In genomic region chr3:2851356-2851755, GRCh38 we compare ENCODE assay signal across 16 cellular contexts.
"Had no signal": no experiment of that assay in that cellular context is flagged by ENCODE, and none has a peak within 500 bp of the region (broad histone marks: within the 10 kb centered on the region; RNA-seq: fewer than 3 reads in every experiment).

No MANE protein-coding gene starts in this region.

- H3K4me3 ChIP-seq: colonic mucosa, stomach, thoracic aorta had no signal

- H3K9me3 ChIP-seq: colonic mucosa, stomach, thoracic aorta had no signal

- H3K36me3 Mint-ChIP-seq: activated naive CD8-positive, alpha-beta T cell; brain; memory B cell had no signal

- H3K27me3 Mint-ChIP-seq: activated CD4-positive, alpha-beta T cell treated with anti-CD3 and anti-CD28 coated beads, Interleukin-2, amount 10 ng/mL, durations not matched to agents 7 days and 5 days; brain; T-helper 17 cell had no signal

- H3K4me1 Mint-ChIP-seq: activated CD4-positive, alpha-beta T cell treated with anti-CD3 and anti-CD28 coated beads, Interleukin-2, amount 10 ng/mL, durations not matched to agents 7 days and 5 days had no signal

- H3K4me3 Mint-ChIP-seq: activated CD4-positive, alpha-beta T cell treated with anti-CD3 and anti-CD28 coated beads, Interleukin-2, amount 10 ng/mL, durations not matched to agents 7 days and 5 days; activated naive CD8-positive, alpha-beta T cell; brain; memory B cell; nephron progenitor cell; T-helper 17 cell had no signal

- H3K36me3 ChIP-seq: colonic mucosa, stomach, thoracic aorta had no signal

- FAIRE-seq: endothelial cell of umbilical vein, TTC549 had no signal

- H3K27ac ChIP-seq: colonic mucosa, foreskin keratinocyte, stomach, thoracic aorta had no signal

- H3K27ac Mint-ChIP-seq: activated CD4-positive, alpha-beta T cell treated with anti-CD3 and anti-CD28 coated beads, Interleukin-2, amount 10 ng/mL, durations not matched to agents 7 days and 5 days; activated naive CD8-positive, alpha-beta T cell; memory B cell; nephron progenitor cell; T-helper 17 cell had no signal

- H3K9me3 Mint-ChIP-seq: activated CD4-positive, alpha-beta T cell treated with anti-CD3 and anti-CD28 coated beads, Interleukin-2, amount 10 ng/mL, durations not matched to agents 7 days and 5 days; memory B cell; nephron progenitor cell had no signal

- H3K4me1 ChIP-seq: colonic mucosa, foreskin keratinocyte, stomach had no signal

- DNase-seq: activated CD4-positive, alpha-beta T cell treated with anti-CD3 and anti-CD28 coated beads, Interleukin-2, amount 10 ng/mL, durations not matched to agents 7 days and 5 days; activated CD4-positive, CD25-positive, alpha-beta regulatory T cell; activated gamma-delta T cell treated with Interleukin-2 at 50 U/mL for 16 hours; central memory CD4-positive, alpha-beta T cell; colonic mucosa; foreskin keratinocyte; nephron progenitor cell; stimulated activated CD4-positive, alpha-beta T cell treated with anti-CD3 and anti-CD28 coated beads, Interleukin-1b, Interleukin-23, amount 100 ng/mL, for 48 hours; stomach; T-helper 17 cell had no signal

- H3K27me3 ChIP-seq: colonic mucosa, foreskin keratinocyte, stomach had no signal

- ATAC-seq: foreskin keratinocyte, T-helper 17 cell had no signal
